Comparison of ENCODE assay signal across 31 cellular contexts in the genomic region with DNA sequence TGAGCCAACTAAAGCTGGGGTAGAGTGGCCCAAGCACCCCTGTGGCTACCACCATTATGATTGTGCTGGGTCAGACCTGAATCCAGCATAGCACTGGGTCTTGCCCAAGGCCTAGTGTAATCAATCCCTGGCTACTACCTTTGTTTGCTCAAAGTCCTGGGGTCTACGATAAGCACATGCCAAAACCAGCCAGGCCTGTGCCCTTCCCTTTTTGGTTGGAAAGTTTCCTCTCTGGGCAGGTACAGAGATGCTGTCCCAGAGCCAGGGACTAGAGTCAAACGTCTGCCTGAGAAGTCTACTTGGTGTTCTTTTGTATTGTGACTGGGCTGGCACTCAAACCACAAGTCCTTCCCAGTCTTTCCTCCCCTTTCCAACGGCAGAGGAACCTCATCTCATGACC.
DNase-seq lines count a peak whose midpoint lies in the region; ATAC-seq, FAIRE-seq and TF ChIP-seq lines count a peak whose summit lies in the region.
"Had no signal": no experiment of that assay in that cellular context is flagged by ENCODE, and none has a peak within 500 bp of the region (broad histone marks: within the 10 kb centered on the region; RNA-seq: fewer than 3 reads in every experiment).

No MANE protein-coding gene starts in this region.

- H3K27me3 ChIP-seq in right lobe of liver: no peaks in the 10 kb centered on the region
- H3K27me3 ChIP-seq in HepG2 (ENCODE audit: control insufficient read depth in 1 of 2, insufficient read depth in 2 of 2, low read length in 2 of 2): no peaks in the 10 kb centered on the region
- H3K27me3 ChIP-seq: BE2C had no signal

- H3K9me3 ChIP-seq in right lobe of liver (no peaks in the 10 kb centered on the region), HepG2 (ENCODE audit: low read length) (peaks cover 49% of the 10 kb centered on the region)
- H3K9me3 ChIP-seq: A549, BE2C, Caco-2 had no signal

- H3K4me3 ChIP-seq in right lobe of liver (no peak overlapping the region), HepG2 (replicated peaks in 1 of 3; ENCODE audit: insufficient read depth in 1 of 3, low read depth in 2 of 3, low read length in 3 of 3) (no peak overlapping the region)
- H3K4me3 ChIP-seq: A549; BLaER1; BLaER1 treated with 17β-estradiol and CSF1 and Interleukin-3, amounts not matched to agents 10 nM and 100 nM had no signal

- H3K4me1 ChIP-seq in right lobe of liver (no peaks in the 10 kb centered on the region), HepG2 (ENCODE audit: insufficient read depth, low read length) (no peaks in the 10 kb centered on the region)
- H3K4me1 ChIP-seq: A549; BE2C; BLaER1 treated with 17β-estradiol and CSF1 and Interleukin-3, amounts not matched to agents 10 nM and 100 nM; Caco-2 had no signal

- POLR2A ChIA-PET in HepG2 (lab: Yijun Ruan, JAX): no interaction called here

- H2AFZ ChIP-seq in HepG2 (ENCODE audit: low read length): no peak overlapping the region

- no peak for TF ChIP-seq RAD21 in HepG2 (CRISPR knock-in tag; IDR thresholded peaks at IDR 0.05)

- H3K4me2 ChIP-seq in HepG2 (ENCODE audit: low read depth, low read length): no peak overlapping the region
- H3K4me2 ChIP-seq: A549; BLaER1; BLaER1 treated with 17β-estradiol and CSF1 and Interleukin-3, amounts not matched to agents 10 nM and 100 nM had no signal

- TF ChIP-seq EP300 in HepG2 (IDR thresholded peaks at IDR 0.05; ENCODE audit: low read depth in 2 of 2, low read length in 2 of 2): no peak
- TF ChIP-seq EP300 in HepG2 (CRISPR knock-in tag; IDR thresholded peaks at IDR 0.05; ENCODE audit: borderline replicate concordance): no peak

- WGBS in right lobe of liver (ENCODE audit: insufficient coverage, low coverage, low lambda C conversion rate, missing lambda C conversion rate): 39% methylated on average over 2 of the region's 3 CpGs
- 0% methylated on average over 2 of the region's 3 CpGs for WGBS in HepG2 (ENCODE audit: low lambda C conversion rate)

- no peak for TF ChIP-seq POLR2A in right lobe of liver (IDR thresholded peaks at IDR 0.05)
- TF ChIP-seq POLR2A in HepG2 (IDR thresholded peaks at IDR 0.05; ENCODE audit: insufficient read depth in 1 of 2, low read depth in 2 of 2, low read length in 2 of 2): no peak

- no peak overlapping the region for H3K27ac ChIP-seq in right lobe of liver
- H3K27ac ChIP-seq in HepG2 (ENCODE audit: extremely low read length, insufficient read depth, low read length): no peak overlapping the region
- H3K27ac ChIP-seq: 22Rv1; A549; BLaER1; BLaER1 treated with 17β-estradiol and CSF1 and Interleukin-3, amounts not matched to agents 10 nM and 100 nM; C4-2B had no signal

- H3K9ac ChIP-seq in HepG2 (ENCODE audit: insufficient read depth, low read depth, low read length): no peak overlapping the region
- H3K9ac ChIP-seq: BLaER1; BLaER1 treated with 17β-estradiol and CSF1 and Interleukin-3, amounts not matched to agents 10 nM and 100 nM had no signal

- ATAC-seq in right lobe of liver (peak; percentile 58 to 96 (median 85)), HepG2 (no peak), left lobe of liver (peak; percentile 99), HG03108 (IDR thresholded peaks at IDR 0.05; ENCODE audit: unreplicated experiment) (no peak)
- ATAC-seq: A549; CD8-positive, alpha-beta T cell had no signal

- CTCF ChIA-PET in HepG2 (lab: Yijun Ruan, JAX; ENCODE audit: low intra/inter-chr PET ratio, low total read pairs): no interaction called here

- no TSS peak for BruUV-seq in HepG2 (replicated peaks; lab: Mats Ljungman, UMichigan)

- no peak for FAIRE-seq in HepG2 (lab: Jason Lieb, UNC)
- FAIRE-seq: A204.1, D721Med had no signal

- in situ Hi-C loops in HepG2 (cut with HindIII; ENCODE audit: extremely low pct_ligation_motif_present, low pct_unique_long_range_greater_than_20kb): no loop called here

- intact Hi-C loops in right lobe of liver (cut with DNase I): no loop called here
- intact Hi-C loops in HepG2 (cut with micrococcal nuclease; ENCODE audit: unreplicated experiment): no loop called here

- DNase-seq in right lobe of liver (peak in 2 of 3 donors; percentile 58 to 59), HepG2 (ENCODE audit: low spot score) (no peak), left lobe of liver (ENCODE audit: low spot score) (peak; percentile 64)
- DNase-seq: 8988T; ACHN; AML-193; BE2C; C1 segment of cervical spinal cord; Caco-2; Calu3; CD4-positive, alpha-beta memory T cell; CD4-positive, alpha-beta T cell; CD4-positive, CD25-positive, alpha-beta regulatory T cell; CD8-positive, alpha-beta memory T cell; CD8-positive, alpha-beta T cell; COR-L47; DMS 273 treated with DMSO at 0.1 percent for 48 hours; DMS153; DMS53; DMS79; DMS79 treated with DMSO at 0.1 percent for 48 hours; DND-41; EL had no signal

- H3K36me3 ChIP-seq in right lobe of liver: no peaks in the 10 kb centered on the region
- H3K36me3 ChIP-seq in HepG2 (replicated peaks in 1 of 2; ENCODE audit: control insufficient read depth in 1 of 2, insufficient read depth in 2 of 2, low read length in 2 of 2): no peaks in the 10 kb centered on the region
- H3K36me3 ChIP-seq: BE2C; BLaER1; BLaER1 treated with 17β-estradiol and CSF1 and Interleukin-3, amounts not matched to agents 10 nM and 100 nM had no signal

- no peaks in the 10 kb centered on the region for H4K20me1 ChIP-seq in HepG2 (ENCODE audit: insufficient read depth, low read length)
- H4K20me1 ChIP-seq: BLaER1; BLaER1 treated with 17β-estradiol and CSF1 and Interleukin-3, amounts not matched to agents 10 nM and 100 nM had no signal

- TF ChIP-seq CTCF in right lobe of liver (IDR thresholded peaks at IDR 0.05) (no peak), HepG2 (CRISPR knock-in tag; IDR thresholded peaks at IDR 0.05) (no peak)

- H3K79me2 ChIP-seq in HepG2 (ENCODE audit: insufficient read depth, low read length): no peaks in the 10 kb centered on the region

TF ChIP-seq in HepG2, 621 proteins besides CTCF, POLR2A, EP300 and RAD21:
- TF ChIP-seq ZNF24 (IDR thresholded peaks at IDR 0.05) (no peak), ZNF317 (CRISPR knock-in tag; IDR thresholded peaks at IDR 0.05) (no peak), ZNF337 (CRISPR knock-in tag; IDR thresholded peaks at IDR 0.05; ENCODE audit: borderline replicate concordance, low read depth) (no peak), ZNF652 (CRISPR knock-in tag; IDR thresholded peaks at IDR 0.05; ENCODE audit: borderline replicate concordance, low read depth) (no peak), ZNF850 (CRISPR knock-in tag; conservative IDR thresholded peaks at IDR 0.05) (no peak), ARHGAP35 (CRISPR knock-in tag; IDR thresholded peaks at IDR 0.05; ENCODE audit: borderline replicate concordance) (no peak)
- TF ChIP-seq, protein P1, sequence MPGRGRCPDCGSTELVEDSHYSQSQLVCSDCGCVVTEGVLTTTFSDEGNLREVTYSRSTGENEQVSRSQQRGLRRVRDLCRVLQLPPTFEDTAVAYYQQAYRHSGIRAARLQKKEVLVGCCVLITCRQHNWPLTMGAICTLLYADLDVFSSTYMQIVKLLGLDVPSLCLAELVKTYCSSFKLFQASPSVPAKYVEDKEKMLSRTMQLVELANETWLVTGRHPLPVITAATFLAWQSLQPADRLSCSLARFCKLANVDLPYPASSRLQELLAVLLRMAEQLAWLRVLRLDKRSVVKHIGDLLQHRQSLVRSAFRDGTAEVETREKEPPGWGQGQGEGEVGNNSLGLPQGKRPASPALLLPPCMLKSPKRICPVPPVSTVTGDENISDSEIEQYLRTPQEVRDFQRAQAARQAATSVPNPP (CRISPR knock-in tag; IDR thresholded peaks at IDR 0.05): no peak
- TF ChIP-seq, protein P2, sequence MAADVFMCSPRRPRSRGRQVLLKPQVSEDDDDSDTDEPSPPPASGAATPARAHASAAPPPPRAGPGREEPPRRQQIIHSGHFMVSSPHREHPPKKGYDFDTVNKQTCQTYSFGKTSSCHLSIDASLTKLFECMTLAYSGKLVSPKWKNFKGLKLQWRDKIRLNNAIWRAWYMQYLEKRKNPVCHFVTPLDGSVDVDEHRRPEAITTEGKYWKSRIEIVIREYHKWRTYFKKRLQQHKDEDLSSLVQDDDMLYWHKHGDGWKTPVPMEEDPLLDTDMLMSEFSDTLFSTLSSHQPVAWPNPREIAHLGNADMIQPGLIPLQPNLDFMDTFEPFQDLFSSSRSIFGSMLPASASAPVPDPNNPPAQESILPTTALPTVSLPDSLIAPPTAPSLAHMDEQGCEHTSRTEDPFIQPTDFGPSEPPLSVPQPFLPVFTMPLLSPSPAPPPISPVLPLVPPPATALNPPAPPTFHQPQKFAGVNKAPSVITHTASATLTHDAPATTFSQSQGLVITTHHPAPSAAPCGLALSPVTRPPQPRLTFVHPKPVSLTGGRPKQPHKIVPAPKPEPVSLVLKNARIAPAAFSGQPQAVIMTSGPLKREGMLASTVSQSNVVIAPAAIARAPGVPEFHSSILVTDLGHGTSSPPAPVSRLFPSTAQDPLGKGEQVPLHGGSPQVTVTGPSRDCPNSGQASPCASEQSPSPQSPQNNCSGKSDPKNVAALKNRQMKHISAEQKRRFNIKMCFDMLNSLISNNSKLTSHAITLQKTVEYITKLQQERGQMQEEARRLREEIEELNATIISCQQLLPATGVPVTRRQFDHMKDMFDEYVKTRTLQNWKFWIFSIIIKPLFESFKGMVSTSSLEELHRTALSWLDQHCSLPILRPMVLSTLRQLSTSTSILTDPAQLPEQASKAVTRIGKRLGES (CRISPR knock-in tag; IDR thresholded peaks at IDR 0.05; ENCODE audit: borderline replicate concordance): no peak

Comparison
In these comparisons a context has a peak if more than half of its experiments do, and no peak if none do; other contexts are left out.
1. ATAC-seq: peak in right lobe of liver (4 of 4) and left lobe of liver (single experiment); none in HepG2 (single experiment) and HG03108 (single experiment).